8 cellular contexts compared by ENCODE assay signal in the genomic region with DNA sequence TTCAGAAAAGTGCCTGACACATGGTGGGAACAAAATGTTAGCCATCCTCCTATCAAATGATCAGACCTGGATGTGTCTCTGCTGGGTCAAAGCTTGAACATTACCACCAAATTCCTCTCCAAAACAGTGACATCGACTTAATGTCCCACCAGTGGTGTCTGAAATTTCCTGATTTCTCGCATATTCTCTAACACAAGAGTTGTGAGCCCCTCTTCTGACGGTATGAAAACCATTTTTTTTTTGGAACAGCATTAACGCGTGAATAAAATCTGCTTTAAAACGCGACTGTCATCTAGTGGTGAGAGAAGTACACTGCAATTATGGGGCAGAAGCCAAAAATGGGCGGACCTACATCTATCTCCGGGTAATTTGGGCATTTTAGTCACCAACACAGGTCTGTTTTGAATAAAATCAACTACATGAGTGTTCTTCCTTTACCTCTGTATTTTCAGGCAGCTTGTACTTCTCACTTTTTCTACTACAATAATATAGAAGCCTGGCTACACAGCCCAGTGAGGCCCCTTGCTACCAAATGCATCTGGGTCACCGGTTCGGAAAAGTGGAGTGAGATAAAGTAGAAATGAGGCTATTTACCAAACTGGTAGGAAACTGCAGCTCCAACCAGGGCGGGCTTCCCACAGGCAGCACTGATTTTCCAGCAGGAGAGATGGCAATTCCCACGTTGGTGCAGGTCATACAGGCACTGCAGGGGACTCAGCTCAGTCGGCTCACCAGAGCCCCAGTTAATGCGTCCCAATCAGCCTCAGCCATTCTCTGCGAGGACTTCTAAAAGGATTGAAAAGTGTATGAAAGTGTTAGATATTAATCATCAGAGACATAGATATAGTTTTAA. TPM values are rescaled to one million over a fixed set of nuclear protein-coding genes. Genes with fewer than 3 reads are reported as not detected.
DNase-seq lines count a peak whose midpoint lies in the region; ATAC-seq and TF ChIP-seq lines count a peak whose summit lies in the region.

No MANE protein-coding gene starts in this region.

- DNase-seq in COR-L47 (lab: John Stamatoyannopoulos, UW) (peak; percentile 54), GM23248 (peak; percentile 88), NCI-H2107 (lab: John Stamatoyannopoulos, UW) (peak; percentile 4), WERI-Rb-1 (no peak), epithelial cell of esophagus (ENCODE audit: low read depth) (peak; percentile 70), naive B cell (peak; percentile 54), uterus (peak; percentile 25 to 40)

- no peaks in the 10 kb centered on the region for H3K36me3 Mint-ChIP-seq in naive B cell

- no peaks in the 10 kb centered on the region for H3K79me2 ChIP-seq in GM23248 (ENCODE audit: insufficient read depth)

- H3K4me1 ChIP-seq in GM23248 (ENCODE audit: insufficient read depth) (peaks cover 4% of the 10 kb centered on the region; the same call in 1 of the 2 replicates), uterus (no peaks in the 10 kb centered on the region)

- no peaks in the 10 kb centered on the region for H3K9me2 ChIP-seq in GM23248 (ENCODE audit: insufficient read depth)

- WGBS in GM23248 (ENCODE audit: low coverage in 1 of 2, low lambda C conversion rate in 2 of 2, missing lambda C conversion rate in 2 of 2), 2 experiments = 6 to 8% methylated on average over 16 of the region's 16 CpGs

- intact Hi-C loops in uterus (cut with DNase I; ENCODE audit: low total_unique reads) = no loop called here

- 0 out of 2 replicates have a peak overlapping the region, but pooled peaks have one; percentile 17 for H3K9ac ChIP-seq in GM23248

- H3K27me3 ChIP-seq in GM23248 (replicated peaks; ENCODE audit: insufficient read depth) (no peaks in the 10 kb centered on the region), WERI-Rb-1 (ENCODE audit: insufficient read depth, low read depth, severe bottlenecking) (no peaks in the 10 kb centered on the region), uterus (no peaks in the 10 kb centered on the region)

- peak overlapping the region; percentile 47 for H3K4me2 ChIP-seq in GM23248 (ENCODE audit: unreplicated experiment)

- peak overlapping the region in 1 of 6 donors; percentile 22 for H3K27ac Mint-ChIP-seq in naive B cell

- no peak for TF ChIP-seq POLR2A in uterus (IDR thresholded peaks at IDR 0.05)

- peaks cover 6% of the 10 kb centered on the region for H3F3A ChIP-seq in GM23248 (ENCODE audit: insufficient read depth)

- H3K4me3 ChIP-seq in GM23248 = peak overlapping the region; percentile 48
- H3K4me3 ChIP-seq in WERI-Rb-1 (ENCODE audit: low read depth, low read length) = no peak overlapping the region
- H3K4me3 ChIP-seq in epithelial cell of esophagus (ENCODE audit: low read length) = no peak overlapping the region
- no peak overlapping the region for H3K4me3 ChIP-seq in uterus

- in situ Hi-C loops in GM23248 (cut with MboI) = no loop called here

- peak overlapping the region; percentile 74 for H2AFZ ChIP-seq in GM23248

- H3K9me3 Mint-ChIP-seq in naive B cell = no peaks in the 10 kb centered on the region

- peak overlapping the region in 3 of 8 donors; percentile 3 to 26 (median 20) for H3K4me3 Mint-ChIP-seq in naive B cell

- no peaks in the 10 kb centered on the region for H3K9me3 ChIP-seq in GM23248 (ENCODE audit: low read depth)
- H3K9me3 ChIP-seq in WERI-Rb-1 (ENCODE audit: severe bottlenecking) = no peaks in the 10 kb centered on the region
- no peaks in the 10 kb centered on the region for H3K9me3 ChIP-seq in uterus

- H4K20me1 ChIP-seq in GM23248 (ENCODE audit: insufficient read depth) = no peaks in the 10 kb centered on the region

- H3K27me3 Mint-ChIP-seq in naive B cell = no peaks in the 10 kb centered on the region

- H3K27ac ChIP-seq in GM23248 = no peak overlapping the region
- H3K27ac ChIP-seq in WERI-Rb-1 = no peak overlapping the region
- H3K27ac ChIP-seq in uterus = no peak overlapping the region

- TF ChIP-seq CTCF in WERI-Rb-1 (IDR thresholded peaks at IDR 0.05; ENCODE audit: low read depth, low read length) (peak; percentile 78), epithelial cell of esophagus (IDR thresholded peaks at IDR 0.05; ENCODE audit: insufficient read depth, low read depth, low read length, missing control alignments) (peak; percentile 98), uterus (IDR thresholded peaks at IDR 0.05) (peak; percentile 89 to 96 (median 92))

- ATAC-seq in naive B cell (ENCODE audit: low read depth in 2 of 2) (peak; percentile 73 to 81), GM18517 (IDR thresholded peaks at IDR 0.05; ENCODE audit: unreplicated experiment) (no peak)

- H3K36me3 ChIP-seq in GM23248 (ENCODE audit: low read depth) (no peaks in the 10 kb centered on the region), WERI-Rb-1 (no peaks in the 10 kb centered on the region; the same call in 1 of the 2 replicates), uterus (no peaks in the 10 kb centered on the region)

- H3K4me1 Mint-ChIP-seq in naive B cell = peaks cover 14 to 35% (median 23%) of the 10 kb centered on the region in 3 donors

RNA-seq across cellular contexts. Expression of a gene that starts 27.4 kb away (rescaled TPM):
- total RNA-seq in GM23248 (2014; rRNA removed; shearing (Covaris generic)) = 4.6 and 5.6 TPM in 2 replicates
- polyA plus RNA-seq in GM23248 (2016; fragmentation: Nextera tagmentation; extraction: Ambion mirVana) (10.4 and 11.5 TPM in 2 replicates), naive B cell (ENCODE audit: low read depth in 6 of 6) (10 to 100 TPM; 16.3 to 99.1 (median 43.2) TPM)
- 10 to 100 TPM in 1 of 4 donors, 1 to 10 TPM in 3; 3.3 to 18.5 (median 5.8) TPM for total RNA-seq in uterus

RNA-seq across cellular contexts. Expression of a gene that starts 27.6 kb away (rescaled TPM):
- 65.2 and 67.0 TPM in 2 replicates for total RNA-seq in GM23248 (2014; rRNA removed; shearing (Covaris generic))
- polyA plus RNA-seq in GM23248 (2016; fragmentation: Nextera tagmentation; extraction: Ambion mirVana) (70.7 and 75.7 TPM in 2 replicates), naive B cell (ENCODE audit: low read depth in 6 of 6) (100 to 1,000 TPM; 102 to 151 (median 122) TPM)
- total RNA-seq in uterus = 100 to 1,000 TPM in 2 of 4 donors, 10 to 100 TPM in 2; 71.2 to 207 (median 110) TPM
